Comparison of ENCODE assay signal across 19 cellular contexts in genomic region chr17:74637265-74637664, GRCh38. TPM values are rescaled to one million over a fixed set of nuclear protein-coding genes. Genes with fewer than 3 reads are reported as not detected.
A peak's percentile ranks its signal among the peaks of the same experiment; 100 is the strongest.
DNase-seq lines count a peak whose midpoint lies in the region; ATAC-seq and TF ChIP-seq lines count a peak whose summit lies in the region.
"Had no signal": no experiment of that assay in that cellular context is flagged by ENCODE, and none has a peak within 500 bp of the region (broad histone marks: within the 10 kb centered on the region; RNA-seq: fewer than 3 reads in every experiment).

No MANE protein-coding gene starts in this region.

- CTCF ChIA-PET in activated naive CD4-positive, alpha-beta T cell treated with anti-CD3 and anti-CD28 coated beads for 36 hours (lab: Charles Lee) = interaction anchor here (0.6 kb wide), 1 partner anchor 118 kb away, joined by 3 read pairs; no protein-coding TSS in a partner anchor

- H3K27me3 Mint-ChIP-seq in activated naive CD4-positive, alpha-beta T cell treated with anti-CD3 and anti-CD28 coated beads for 36 hours (ENCODE audit: low read depth) = peaks cover 13% of the 10 kb centered on the region

- no peaks in the 10 kb centered on the region for H3K9me3 ChIP-seq in suprapubic skin
- H3K9me3 ChIP-seq: MG63, Peyer's patch had no signal

- H3K27me3 ChIP-seq in suprapubic skin = peaks cover 19% of the 10 kb centered on the region
- H3K27me3 ChIP-seq: MG63, Peyer's patch had no signal

- TF ChIP-seq EP300 in suprapubic skin (IDR thresholded peaks at IDR 0.05) = no peak

- H3K27ac ChIP-seq in suprapubic skin = no peak overlapping the region
- H3K27ac ChIP-seq: Peyer's patch had no signal

- intact Hi-C loops in activated naive CD4-positive, alpha-beta T cell treated with anti-CD3 and anti-CD28 coated beads for 36 hours (cut with micrococcal nuclease) = no loop called here

- H3K4me3 ChIP-seq in suprapubic skin = no peak overlapping the region
- H3K4me3 ChIP-seq: MG63, Peyer's patch had no signal

- in situ Hi-C loops in G401 (cut with HindIII; ENCODE audit: low sequenced_read_pairs) = no loop called here

- H3K27ac Mint-ChIP-seq in activated naive CD4-positive, alpha-beta T cell treated with anti-CD3 and anti-CD28 coated beads for 36 hours = no peak overlapping the region
- H3K27ac Mint-ChIP-seq: CD8-positive, alpha-beta memory T cell had no signal

- H3K4me1 Mint-ChIP-seq in activated naive CD4-positive, alpha-beta T cell treated with anti-CD3 and anti-CD28 coated beads for 36 hours (ENCODE audit: low read depth) = peaks cover 13% of the 10 kb centered on the region

- H3K4me1 ChIP-seq in suprapubic skin = no peaks in the 10 kb centered on the region

- TF ChIP-seq CTCF in suprapubic skin (IDR thresholded peaks at IDR 0.05) = no peak

- no peak for TF ChIP-seq POLR2A in suprapubic skin (IDR thresholded peaks at IDR 0.05)

- no peaks in the 10 kb centered on the region for H3K36me3 ChIP-seq in suprapubic skin
- H3K36me3 ChIP-seq: MG63, Peyer's patch had no signal

- WGBS in suprapubic skin = 70% methylated on average over 11 of the region's 11 CpGs

- ATAC-seq in GM21825 (IDR thresholded peaks at IDR 0.05; ENCODE audit: unreplicated experiment) = no peak

- no peaks in the 10 kb centered on the region for H3K9me3 Mint-ChIP-seq in activated naive CD4-positive, alpha-beta T cell treated with anti-CD3 and anti-CD28 coated beads for 36 hours
- H3K9me3 Mint-ChIP-seq: CD8-positive, alpha-beta memory T cell had no signal

- DNase-seq in Ammon's horn (ENCODE audit: low spot score) = peak; percentile 39
- peak; percentile 37 for DNase-seq in G401 (ENCODE audit: low spot score)
- peak; percentile 57 for DNase-seq in NOMO-1 treated with dmso at 0.1 percent for 144 hours (lab: John Stamatoyannopoulos, UW; ENCODE audit: unreplicated experiment)
- DNase-seq in medulla oblongata (ENCODE audit: extremely low spot score) = peak; percentile 35
- DNase-seq in activated naive CD4-positive, alpha-beta T cell treated with anti-CD3 and anti-CD28 coated beads for 36 hours = no peak
- DNase-seq in NCI-H2171 (lab: John Stamatoyannopoulos, UW) = no peak
- DNase-seq in suprapubic skin (ENCODE audit: low spot score in 2 of 2) = no peak
- DNase-seq: CD8-positive, alpha-beta memory T cell; KG1; MG63; NCI-H1417 treated with DMSO at 0.1 percent for 48 hours; NCI-H2029; NCI-H526 treated with DMSO at 0.1 percent for 48 hours; NK-92 treated with Interleukin-12 subunit alpha and Interleukin-12 subunit beta, amount 100 ng/mL, for 24 hours; Peyer's patch; Right ventricle myocardium superior had no signal

- no peaks in the 10 kb centered on the region for H3K36me3 Mint-ChIP-seq in activated naive CD4-positive, alpha-beta T cell treated with anti-CD3 and anti-CD28 coated beads for 36 hours (ENCODE audit: low read depth)

- H3K4me3 Mint-ChIP-seq in activated naive CD4-positive, alpha-beta T cell treated with anti-CD3 and anti-CD28 coated beads for 36 hours = no peak overlapping the region
- H3K4me3 Mint-ChIP-seq: CD8-positive, alpha-beta memory T cell had no signal

RNA-seq across cellular contexts. Expression of gene CD300E, which starts 13.7 kb away (rescaled TPM):
- total RNA-seq in G401 (2014; rRNA removed; shearing (Covaris generic)) = not detected in 2 replicates
- not detected for total RNA-seq in activated naive CD4-positive, alpha-beta T cell treated with anti-CD3 and anti-CD28 coated beads for 36 hours
- under 1 TPM in 1 of 4 donors, not detected in 3; 0.24 TPM for total RNA-seq in suprapubic skin
- total RNA-seq: A673; CD8-positive, alpha-beta memory T cell; H1; Peyer's patch had no signal

RNA-seq across cellular contexts. Expression of gene CD300LD, which starts 45.2 kb away (rescaled TPM):
- not detected in 2 replicates for total RNA-seq in G401 (2014; rRNA removed; shearing (Covaris generic))
- not detected for total RNA-seq in activated naive CD4-positive, alpha-beta T cell treated with anti-CD3 and anti-CD28 coated beads for 36 hours
- not detected for total RNA-seq in suprapubic skin
- total RNA-seq: A673; CD8-positive, alpha-beta memory T cell; H1; Peyer's patch; Right ventricle myocardium superior had no signal

Comparison
In these comparisons a context has a peak if more than half of its experiments do, and no peak if none do; other contexts are left out.
1. DNase-seq: peak in Ammon's horn (single experiment), G401 (single experiment), NOMO-1 treated with dmso at 0.1 percent for 144 hours (single experiment) and medulla oblongata (single experiment); none in activated naive CD4-positive, alpha-beta T cell treated with anti-CD3 and anti-CD28 coated beads for 36 hours (single experiment), NCI-H2171 (single experiment) and suprapubic skin (0 of 2).